Comparison of ENCODE assay signal across 8 cellular contexts in the genomic region with DNA sequence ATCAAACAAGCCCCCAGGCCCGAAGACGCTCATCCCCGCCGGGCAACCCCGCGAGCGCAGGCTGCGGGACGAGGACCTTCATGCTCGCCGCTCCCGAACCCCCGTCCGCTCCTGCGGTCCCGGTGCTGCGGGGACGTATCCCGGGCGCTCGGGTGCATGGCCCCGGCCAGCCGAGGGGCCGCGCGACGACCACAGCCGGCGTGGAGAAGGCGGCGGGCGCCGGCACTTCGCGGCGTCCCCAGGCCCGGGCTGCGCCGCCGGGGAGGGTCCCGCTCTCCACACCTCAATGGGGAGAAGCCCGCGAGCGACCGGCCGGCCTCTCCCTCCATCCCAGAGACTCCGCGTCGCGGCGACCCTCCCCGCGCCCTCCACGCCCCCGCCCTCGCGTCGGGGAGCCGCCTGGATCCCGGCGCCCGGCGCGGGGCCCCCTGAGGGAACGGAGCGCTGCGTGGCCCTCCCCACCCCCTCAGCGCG. TPM values are rescaled to one million over a fixed set of nuclear protein-coding genes. Genes with fewer than 3 reads are reported as not detected.
DNase-seq lines count a peak whose midpoint lies in the region; ATAC-seq and TF ChIP-seq lines count a peak whose summit lies in the region.

No MANE protein-coding gene starts in this region.

- TF ChIP-seq POLR2A in esophagus squamous epithelium (IDR thresholded peaks at IDR 0.05), result no peak
- TF ChIP-seq POLR2A in prostate gland (IDR thresholded peaks at IDR 0.05), result no peak

- POLR2A ChIA-PET in PC-9 (lab: Charles Lee; ENCODE audit: unreplicated experiment), result interaction anchor here (0.6 kb wide), 1 partner anchor 69 kb away, joined by 3 read pairs; no protein-coding TSS in a partner anchor

- H3K4me3 ChIP-seq in PC-9 (peak overlapping the region; percentile 91), esophagus squamous epithelium (peak overlapping the region; percentile 77 to 93 (median 86)), prostate gland (peak overlapping the region; percentile 88 to 94)

- peaks cover 74% of the 10 kb centered on the region for H3K79me2 ChIP-seq in PC-9 (ENCODE audit: low read depth)

- no peak for TF ChIP-seq CTCF in C4-2B (conservative IDR thresholded peaks at IDR 0.05)
- no peak for TF ChIP-seq CTCF in PC-9 (conservative IDR thresholded peaks at IDR 0.05)
- TF ChIP-seq CTCF in esophagus squamous epithelium (IDR thresholded peaks at IDR 0.05), result no peak
- TF ChIP-seq CTCF in prostate gland (IDR thresholded peaks at IDR 0.05), result no peak

- no peak overlapping the region for H2AFZ ChIP-seq in PC-9

- H3K36me3 ChIP-seq in PC-9 (ENCODE audit: low read depth) (peaks cover 47% of the 10 kb centered on the region), esophagus squamous epithelium (no peaks in the 10 kb centered on the region), prostate gland (no peaks in the 10 kb centered on the region)

- H3F3A ChIP-seq in PC-9 (ENCODE audit: insufficient read depth, low read depth), result peaks cover 65% of the 10 kb centered on the region

- BruUV-seq in PC-9 (replicated peaks; lab: Mats Ljungman, UMichigan), result no TSS peak

- WGBS in esophagus squamous epithelium, 2 donors, result 0% methylated on average over 2 of the region's 69 CpGs; no CpG with 5 or more reads in 1 of the 2 donors
- WGBS in prostate gland, result under 1% methylated on average over 31 of the region's 69 CpGs

- H3K27me3 ChIP-seq in PC-9 (ENCODE audit: insufficient read depth, low read depth) (no peaks in the 10 kb centered on the region), esophagus squamous epithelium (peaks cover 0 to 15% (median 0%) of the 10 kb centered on the region in 4 donors), prostate gland (replicated peaks; ENCODE audit: insufficient read depth) (no peaks in the 10 kb centered on the region)

- intact Hi-C loops in PC-9 (cut with micrococcal nuclease; ENCODE audit: unreplicated experiment), result loop anchor here (2.0 to 5.0 kb wide), 2 partner anchors 43 to 52 kb away; no protein-coding TSS in a partner anchor
- intact Hi-C loops in esophagus squamous epithelium (cut with DNase I), result no loop called here
- intact Hi-C loops in prostate gland (cut with DNase I), result loop anchor here (5.0 kb wide), 3 partner anchors 97 to 292 kb away; partner anchors contain the start of gene SLC45A1

- no peaks in the 10 kb centered on the region for H3K9me2 ChIP-seq in PC-9 (ENCODE audit: insufficient read depth)

- H3K27ac ChIP-seq in C4-2B (peak overlapping the region; percentile 89), PC-9 (peak overlapping the region; percentile 90), esophagus squamous epithelium (peak overlapping the region; percentile 91 to 97 (median 95)), prostate gland (peak overlapping the region; percentile 81 to 94)

- H3K4me1 ChIP-seq in PC-9 (replicated peaks; ENCODE audit: insufficient read depth), result peaks cover 31% of the 10 kb centered on the region
- H3K4me1 ChIP-seq in esophagus squamous epithelium, result peaks cover 11 to 77% (median 22%) of the 10 kb centered on the region in 3 donors
- peaks cover 5% of the 10 kb centered on the region for H3K4me1 ChIP-seq in prostate gland (replicated peaks)

- DNase-seq in PC-9, result no peak
- DNase-seq in esophagus squamous epithelium (lab: John Stamatoyannopoulos, UW), result no peak
- DNase-seq in prostate gland (ENCODE audit: low spot score), result no peak
- no peak for DNase-seq in amniotic stem cell (lab: John Stamatoyannopoulos, UW)
- DNase-seq in activated effector memory CD4-positive, alpha-beta T cell treated with Interleukin-2 at 50 U/mL for 16 hours, result no peak

- H3K4me2 ChIP-seq in PC-9, result peak overlapping the region; percentile 91

- peaks cover 49% of the 10 kb centered on the region for H4K20me1 ChIP-seq in PC-9 (ENCODE audit: insufficient read depth)

- CTCF ChIA-PET in PC-9 (lab: Charles Lee), result no interaction called here

- ATAC-seq in GM21423 (IDR thresholded peaks at IDR 0.05; ENCODE audit: unreplicated experiment) (peak; percentile 24), HG03280 (IDR thresholded peaks at IDR 0.05; ENCODE audit: unreplicated experiment) (no peak)

- H3K9me3 ChIP-seq in PC-9 (ENCODE audit: insufficient read depth, low read depth) (no peaks in the 10 kb centered on the region), esophagus squamous epithelium (no peaks in the 10 kb centered on the region), prostate gland (no peaks in the 10 kb centered on the region)

RNA-seq across cellular contexts. Expression of gene ERRFI1, which starts 0.4 kb away (rescaled TPM):
- total RNA-seq in PC-9 (2021) (44.9 and 47.8 TPM in 2 replicates), esophagus squamous epithelium (10 to 100 TPM; 23.3 to 95.9 (median 49.3) TPM), prostate gland (10 to 100 TPM; 58.1 to 60.4 TPM)
